17 cellular contexts compared by ENCODE assay signal in genomic region chr4:183821090-183821853, GRCh38.
"Had no signal": no experiment of that assay in that cellular context is flagged by ENCODE, and none has a peak within 500 bp of the region (broad histone marks: within the 10 kb centered on the region; RNA-seq: fewer than 3 reads in every experiment).

No MANE protein-coding gene starts in this region.

- H3K4me3 Mint-ChIP-seq: activated B cell treated with CpG ODN at 0.5 μM for 24 hours; effector memory CD8-positive, alpha-beta T cell; naive B cell; T-helper 1 cell treated with Interleukin-12 subunit alpha and Interleukin-12 subunit beta and Interleukin-4 antibody, amounts not matched to agents 30 μg/mL and 1 μg/mL, for 36 hours; type B pancreatic cell had no signal

- DNase-seq: activated B cell treated with CpG ODN at 0.5 μM for 24 hours; activated CD4-positive, alpha-beta T cell treated with anti-CD3 and anti-CD28 coated beads, Interleukin-2, amount 50 U/mL, for 1 hour; activated naive CD4-positive, alpha-beta T cell treated with anti-CD3 and anti-CD28 coated beads, Interleukin-2, amount 50 U/mL, for 16 hours; activated T-cell treated with anti-CD3 and anti-CD28 coated beads for 4 hours; adrenal gland; caudate nucleus; effector memory CD8-positive, alpha-beta T cell; lower lobe of right lung; midbrain; naive B cell had no signal

- H3K27ac ChIP-seq: adrenal gland, epithelial cell of prostate, lower lobe of right lung, parathyroid adenoma, right atrium auricular region had no signal

- H3K4me2 ChIP-seq: smooth muscle cell had no signal

- H3K27me3 Mint-ChIP-seq: type B pancreatic cell had no signal

- H3K9me3 ChIP-seq: adrenal gland, lower lobe of right lung, right atrium auricular region had no signal

- H3K36me3 ChIP-seq: adrenal gland, lower lobe of right lung, right atrium auricular region had no signal

- H3K27ac Mint-ChIP-seq: activated B cell treated with CpG ODN at 0.5 μM for 24 hours; activated T-helper 2 cell treated with anti-CD3 and anti-CD28 coated beads, Interferon-gamma antibody, Interleukin-2, Interleukin-4, amounts not matched to agents 10 μg/mL and 5 μg/mL and 100 μg/mL, durations not matched to agents 14 hours and 24 hours and 36 hours; effector memory CD8-positive, alpha-beta T cell; naive B cell; T-helper 1 cell treated with Interleukin-12 subunit alpha and Interleukin-12 subunit beta and Interleukin-4 antibody, amounts not matched to agents 30 μg/mL and 1 μg/mL, for 36 hours; type B pancreatic cell had no signal

- H3K9ac ChIP-seq: parathyroid adenoma had no signal

- H3K36me3 Mint-ChIP-seq: naive B cell, type B pancreatic cell had no signal

- H2AFZ ChIP-seq: parathyroid adenoma had no signal

- H3K4me1 ChIP-seq: adrenal gland, lower lobe of right lung, parathyroid adenoma had no signal

- H3K27me3 ChIP-seq: adrenal gland, right atrium auricular region had no signal

- H3K9me3 Mint-ChIP-seq: activated T-helper 2 cell treated with anti-CD3 and anti-CD28 coated beads, Interferon-gamma antibody, Interleukin-2, Interleukin-4, amounts not matched to agents 10 μg/mL and 5 μg/mL and 100 μg/mL, durations not matched to agents 14 hours and 24 hours and 36 hours; T-helper 1 cell treated with Interleukin-12 subunit alpha and Interleukin-12 subunit beta and Interleukin-4 antibody, amounts not matched to agents 30 μg/mL and 1 μg/mL, for 36 hours; type B pancreatic cell had no signal

- H3K4me3 ChIP-seq: adrenal gland, lower lobe of right lung, right atrium auricular region, smooth muscle cell had no signal

- H3K4me1 Mint-ChIP-seq: activated B cell treated with CpG ODN at 0.5 μM for 24 hours, naive B cell had no signal
